ENCODE assay signal across 11 cellular contexts in the genomic region with DNA sequence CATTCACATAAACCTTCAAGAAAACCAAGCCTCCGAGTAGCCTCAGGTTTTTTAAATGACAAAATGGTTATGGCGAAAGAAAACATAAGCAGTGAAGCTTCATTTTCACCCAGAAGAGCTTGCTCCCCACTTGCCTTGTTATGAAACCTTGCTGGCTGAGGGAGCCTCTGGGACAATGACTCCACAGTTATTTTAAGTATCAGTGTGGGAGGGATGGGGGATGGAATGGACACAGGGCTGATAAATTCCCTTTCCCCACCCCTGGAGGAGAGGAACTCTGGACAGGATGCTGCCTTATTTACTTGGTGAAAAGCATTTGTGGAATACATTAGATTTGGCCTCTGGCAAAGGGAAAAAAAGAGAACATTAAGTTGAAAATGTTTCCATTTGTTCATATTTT.
A peak's percentile ranks its signal among the peaks of the same experiment; 100 is the strongest.
DNase-seq lines count a peak whose midpoint lies in the region; TF ChIP-seq lines count a peak whose summit lies in the region.
"Had no signal": no experiment of that assay in that cellular context is flagged by ENCODE, and none has a peak within 500 bp of the region (broad histone marks: within the 10 kb centered on the region; RNA-seq: fewer than 3 reads in every experiment).

No MANE protein-coding gene starts in this region.

- no peak overlapping the region for H3K9ac ChIP-seq in fibroblast of lung (ENCODE audit: insufficient read depth, low read length)

- no peak overlapping the region for H3K27ac ChIP-seq in fibroblast of lung (ENCODE audit: insufficient read depth, low read length)
- peak overlapping the region in 2 of 4 donors; percentile 46 to 73 for H3K27ac ChIP-seq in tibial nerve

- no peaks in the 10 kb centered on the region for H4K20me1 ChIP-seq in fibroblast of lung (ENCODE audit: control insufficient read depth, extremely low read depth, insufficient read depth, low read length)

- H3K4me3 ChIP-seq in fibroblast of lung (replicated peaks in 1 of 4; ENCODE audit: control extremely low read depth in 1 of 4, insufficient read depth in 1 of 4, low read depth in 3 of 4, low read length in 4 of 4) (no peak overlapping the region), tibial nerve (no peak overlapping the region)

- H3K4me3 Mint-ChIP-seq in endothelial cell (ENCODE audit: unreplicated experiment): no peak overlapping the region
- H3K4me3 Mint-ChIP-seq: T-cell had no signal

- H3K27me3 Mint-ChIP-seq in endothelial cell (ENCODE audit: unreplicated experiment): no peaks in the 10 kb centered on the region

- no peaks in the 10 kb centered on the region for H3K4me1 Mint-ChIP-seq in endothelial cell (ENCODE audit: unreplicated experiment)
- H3K4me1 Mint-ChIP-seq: T-cell had no signal

- H3K36me3 Mint-ChIP-seq in endothelial cell (ENCODE audit: low read depth, unreplicated experiment): no peaks in the 10 kb centered on the region
- H3K36me3 Mint-ChIP-seq: T-cell had no signal

- TF ChIP-seq POLR2A in tibial nerve (IDR thresholded peaks at IDR 0.05): no peak

- H3K27me3 ChIP-seq in fibroblast of lung (ENCODE audit: control insufficient read depth, insufficient read depth, low read length) (no peaks in the 10 kb centered on the region), tibial nerve (no peaks in the 10 kb centered on the region)

- H3K9me3 Mint-ChIP-seq in endothelial cell (ENCODE audit: unreplicated experiment): no peaks in the 10 kb centered on the region
- H3K9me3 Mint-ChIP-seq: T-cell had no signal

- no peak overlapping the region for H3K27ac Mint-ChIP-seq in endothelial cell (ENCODE audit: unreplicated experiment)
- H3K27ac Mint-ChIP-seq: T-cell had no signal

- H3K4me1 ChIP-seq in fibroblast of lung (ENCODE audit: control insufficient read depth, extremely low read depth, insufficient read depth, low read length) (no peaks in the 10 kb centered on the region), tibial nerve (peaks cover 0 to 18% (median 0%) of the 10 kb centered on the region in 4 donors)

- no peak for TF ChIP-seq CTCF in fibroblast of lung (conservative IDR thresholded peaks at IDR 0.05 in 1 of 2, IDR thresholded peaks at IDR 0.05 in 1 of 2; ENCODE audit: low read depth in 1 of 2, low read length in 2 of 2)
- no peak for TF ChIP-seq CTCF in tibial nerve (IDR thresholded peaks at IDR 0.05)
- TF ChIP-seq CTCF in endothelial cell (IDR thresholded peaks at IDR 0.05; ENCODE audit: unreplicated experiment): no peak
- no peak for TF ChIP-seq CTCF in GM20000 (IDR thresholded peaks at IDR 0.05; ENCODE audit: extremely low read depth, missing control alignments)

- H3K9me3 ChIP-seq in fibroblast of lung (ENCODE audit: control insufficient read depth, insufficient read depth, low read depth, low read length): no peaks in the 10 kb centered on the region
- no peaks in the 10 kb centered on the region for H3K9me3 ChIP-seq in tibial nerve

- DNase-seq in HT1080 (ENCODE audit: low read depth): peak; percentile 11
- DNase-seq in fibroblast of lung (ENCODE audit: low read depth in 2 of 2): peak; percentile 13 to 55
- DNase-seq in medulla oblongata (ENCODE audit: extremely low spot score): peak; percentile 19
- peak; percentile 13 to 52 for DNase-seq in tibial nerve (ENCODE audit: low spot score in 2 of 2)
- no peak for DNase-seq in endothelial cell (ENCODE audit: low spot score)
- no peak for DNase-seq in GM20000 (ENCODE audit: low spot score)
- no peak for DNase-seq in activated naive CD4-positive, alpha-beta T cell (lab: John Stamatoyannopoulos, UW)
- DNase-seq: activated CD4-positive, alpha-beta T cell treated with anti-CD3 and anti-CD28 coated beads for 48 hours; Karpas-422; OCI-M1; T-cell had no signal

- H3K79me2 ChIP-seq in fibroblast of lung (ENCODE audit: control insufficient read depth, insufficient read depth, low read length): no peaks in the 10 kb centered on the region

- TF ChIP-seq EP300 in tibial nerve (IDR thresholded peaks at IDR 0.05): peak in 1 of 2 donors; percentile 58

- no peak overlapping the region for H3K4me2 ChIP-seq in fibroblast of lung (ENCODE audit: extremely low read depth, insufficient read depth, low read length)

- 33 to 48% methylated on average over 2 of the region's 2 CpGs for WGBS in tibial nerve, 2 donors

- H2AFZ ChIP-seq in fibroblast of lung (ENCODE audit: low read length): no peak overlapping the region

- H3K36me3 ChIP-seq in fibroblast of lung (ENCODE audit: control insufficient read depth, insufficient read depth, low read length) (no peaks in the 10 kb centered on the region), tibial nerve (no peaks in the 10 kb centered on the region)

Comparison
In these comparisons a context has a peak if more than half of its experiments do, and no peak if none do; other contexts are left out.
1. DNase-seq: peak in HT1080 (single experiment), fibroblast of lung (2 of 2), medulla oblongata (single experiment) and tibial nerve (2 of 2); none in endothelial cell (single experiment), GM20000 (single experiment) and activated naive CD4-positive, alpha-beta T cell (0 of 4).